1 cellular context compared by ENCODE assay signal in the genomic region with DNA sequence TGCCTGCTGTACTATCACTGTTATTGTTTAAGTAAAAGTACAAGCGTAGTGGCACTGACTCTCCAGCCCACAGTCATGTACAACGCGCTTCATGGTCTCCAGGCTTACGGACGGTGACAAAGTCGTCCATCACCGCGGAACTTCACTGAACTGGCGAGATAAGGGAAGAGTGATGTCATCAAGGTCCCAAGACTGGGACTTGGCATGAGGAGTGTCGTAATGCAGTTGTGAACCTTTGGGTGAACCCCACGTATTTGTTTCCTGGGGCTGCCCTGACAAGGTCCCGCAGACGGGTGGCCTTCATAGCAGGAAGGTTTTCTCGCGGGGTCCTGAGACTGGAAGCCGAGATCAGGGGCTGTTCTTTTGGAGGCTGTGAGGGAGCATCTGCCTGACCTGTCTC.
TF ChIP-seq lines count a peak whose summit lies in the region.

No MANE protein-coding gene starts in this region.

TF ChIP-seq in WTC11, 78 proteins besides CTCF, POLR2A, EP300 and RAD21 (continued from another document):
- TF ChIP-seq, protein P1, sequence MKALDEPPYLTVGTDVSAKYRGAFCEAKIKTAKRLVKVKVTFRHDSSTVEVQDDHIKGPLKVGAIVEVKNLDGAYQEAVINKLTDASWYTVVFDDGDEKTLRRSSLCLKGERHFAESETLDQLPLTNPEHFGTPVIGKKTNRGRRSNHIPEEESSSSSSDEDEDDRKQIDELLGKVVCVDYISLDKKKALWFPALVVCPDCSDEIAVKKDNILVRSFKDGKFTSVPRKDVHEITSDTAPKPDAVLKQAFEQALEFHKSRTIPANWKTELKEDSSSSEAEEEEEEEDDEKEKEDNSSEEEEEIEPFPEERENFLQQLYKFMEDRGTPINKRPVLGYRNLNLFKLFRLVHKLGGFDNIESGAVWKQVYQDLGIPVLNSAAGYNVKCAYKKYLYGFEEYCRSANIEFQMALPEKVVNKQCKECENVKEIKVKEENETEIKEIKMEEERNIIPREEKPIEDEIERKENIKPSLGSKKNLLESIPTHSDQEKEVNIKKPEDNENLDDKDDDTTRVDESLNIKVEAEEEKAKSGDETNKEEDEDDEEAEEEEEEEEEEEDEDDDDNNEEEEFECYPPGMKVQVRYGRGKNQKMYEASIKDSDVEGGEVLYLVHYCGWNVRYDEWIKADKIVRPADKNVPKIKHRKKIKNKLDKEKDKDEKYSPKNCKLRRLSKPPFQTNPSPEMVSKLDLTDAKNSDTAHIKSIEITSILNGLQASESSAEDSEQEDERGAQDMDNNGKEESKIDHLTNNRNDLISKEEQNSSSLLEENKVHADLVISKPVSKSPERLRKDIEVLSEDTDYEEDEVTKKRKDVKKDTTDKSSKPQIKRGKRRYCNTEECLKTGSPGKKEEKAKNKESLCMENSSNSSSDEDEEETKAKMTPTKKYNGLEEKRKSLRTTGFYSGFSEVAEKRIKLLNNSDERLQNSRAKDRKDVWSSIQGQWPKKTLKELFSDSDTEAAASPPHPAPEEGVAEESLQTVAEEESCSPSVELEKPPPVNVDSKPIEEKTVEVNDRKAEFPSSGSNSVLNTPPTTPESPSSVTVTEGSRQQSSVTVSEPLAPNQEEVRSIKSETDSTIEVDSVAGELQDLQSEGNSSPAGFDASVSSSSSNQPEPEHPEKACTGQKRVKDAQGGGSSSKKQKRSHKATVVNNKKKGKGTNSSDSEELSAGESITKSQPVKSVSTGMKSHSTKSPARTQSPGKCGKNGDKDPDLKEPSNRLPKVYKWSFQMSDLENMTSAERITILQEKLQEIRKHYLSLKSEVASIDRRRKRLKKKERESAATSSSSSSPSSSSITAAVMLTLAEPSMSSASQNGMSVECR (CRISPR knock-in tag; IDR thresholded peaks at IDR 0.05; ENCODE audit: borderline replicate concordance): no peak
- TF ChIP-seq USF1 (CRISPR knock-in tag; IDR thresholded peaks at IDR 0.05) (no peak), CDX4 (CRISPR knock-in tag; IDR thresholded peaks at IDR 0.05; ENCODE audit: borderline replicate concordance) (no peak), FOXJ3 (CRISPR knock-in tag; IDR thresholded peaks at IDR 0.05; ENCODE audit: borderline replicate concordance) (no peak), NFE2L1 (CRISPR knock-in tag; IDR thresholded peaks at IDR 0.05) (no peak), ZNF671 (CRISPR knock-in tag; IDR thresholded peaks at IDR 0.05) (no peak), AR (CRISPR knock-in tag; IDR thresholded peaks at IDR 0.05) (no peak)
